ENCODE assay signal across 15 cellular contexts in the genomic region with DNA sequence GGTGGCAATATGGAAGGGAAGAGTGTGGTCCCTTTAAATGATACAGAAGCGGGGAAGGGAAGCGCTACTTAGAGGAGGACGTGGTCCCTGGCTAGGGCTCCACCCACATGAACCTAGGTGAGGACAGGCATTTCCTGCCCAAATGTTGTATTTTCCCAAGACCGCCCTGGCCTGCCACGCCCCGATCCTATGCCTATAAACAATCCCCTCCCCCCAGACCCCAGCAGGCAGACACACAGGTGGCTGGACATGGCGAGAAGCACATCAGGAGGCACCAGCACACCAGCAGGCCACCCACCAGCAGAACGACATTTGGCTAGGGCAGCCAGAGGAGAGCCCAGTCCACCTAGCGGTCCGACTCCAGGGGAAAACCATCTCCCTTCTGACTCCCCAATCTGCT. TPM values are rescaled to one million over a fixed set of nuclear protein-coding genes. Genes with fewer than 3 reads are reported as not detected.
DNase-seq lines count a peak whose midpoint lies in the region; ATAC-seq, FAIRE-seq and TF ChIP-seq lines count a peak whose summit lies in the region.
"Had no signal": no experiment of that assay in that cellular context is flagged by ENCODE, and none has a peak within 500 bp of the region (broad histone marks: within the 10 kb centered on the region; RNA-seq: fewer than 3 reads in every experiment).

No MANE protein-coding gene starts in this region.

- no peak for FAIRE-seq in H1 (lab: Jason Lieb, UNC)

- H3K4ac ChIP-seq in H1 (replicated peaks; ENCODE audit: insufficient read length, low read depth, low read length) (no peak overlapping the region), trophoblast cell (ENCODE audit: low read depth, low read length) (no peak overlapping the region)

- H4K5ac ChIP-seq in H1 (ENCODE audit: insufficient read length, low read depth, low read length) = peak overlapping the region; percentile 59

- H3K27me3 ChIP-seq in GM23338 (ENCODE audit: insufficient read depth) (no peaks in the 10 kb centered on the region), HUES64 (ENCODE audit: insufficient read depth, low read length) (no peaks in the 10 kb centered on the region), H1 (replicated peaks in 1 of 4; ENCODE audit: control insufficient read depth in 3 of 4, extremely low read depth in 1 of 4, insufficient read depth in 3 of 4, low read length in 3 of 4) (no peaks in the 10 kb centered on the region), trophoblast cell (ENCODE audit: insufficient read depth, low read length) (no peaks in the 10 kb centered on the region)

- no peak overlapping the region for H3K18ac ChIP-seq in H1 (ENCODE audit: extremely low read depth, low read length)
- H3K18ac ChIP-seq in trophoblast cell (ENCODE audit: low read length) = no peak overlapping the region

- ATAC-seq in GM23338 = peak; percentile 74
- no peak for ATAC-seq in naive B cell (ENCODE audit: low read depth in 2 of 2)
- ATAC-seq in HG02642 (IDR thresholded peaks at IDR 0.05; ENCODE audit: poor library complexity, unreplicated experiment) = no peak
- ATAC-seq: CD8-positive, alpha-beta T cell; SK-N-SH treated with all-trans-retinoic acid at 6 μM for 48 hours had no signal

- H3K4me2 ChIP-seq in GM23338 (peak overlapping the region; percentile 63), H1 (ENCODE audit: insufficient read depth in 1 of 2, low read depth in 2 of 2, low read length in 2 of 2) (peak overlapping the region; percentile 14 to 65; a peak in 2 of 4 replicates), trophoblast cell (ENCODE audit: low read length) (no peak overlapping the region)

- no peak overlapping the region; the same call in 2 of the 3 replicates for H3K4me3 Mint-ChIP-seq in GM23338
- H3K4me3 Mint-ChIP-seq in naive B cell = peak overlapping the region in 5 of 8 donors; percentile 0 to 56 (median 44)
- H3K4me3 Mint-ChIP-seq: CD8-positive, alpha-beta T cell had no signal

- no peaks in the 10 kb centered on the region; the same call in 1 of the 2 replicates for H3K23me2 ChIP-seq in H1 (ENCODE audit: low read depth, low read length)

- no peaks in the 10 kb centered on the region for H3K79me1 ChIP-seq in H1 (ENCODE audit: low read depth, low read length)
- H3K79me1 ChIP-seq in trophoblast cell (ENCODE audit: low read length) = no peaks in the 10 kb centered on the region

- CTCF ChIA-PET in H1 (lab: Charles Lee; ENCODE audit: partially characterized antibody) = interaction anchor here (1.3 to 1.8 kb wide), 2 partner anchors 225 to 299 kb away, joined by 3 to 6 read pairs; no protein-coding TSS in a partner anchor

- no peak for TF ChIP-seq RAD21 in H1 (IDR thresholded peaks at IDR 0.05 in 1 of 2, conservative IDR thresholded peaks at IDR 0.05 in 1 of 2; ENCODE audit: low read depth in 2 of 2, low read length in 2 of 2)

- H3K36me3 Mint-ChIP-seq in GM23338 (ENCODE audit: low read depth) (peaks cover 17% of the 10 kb centered on the region), naive B cell (peaks cover 0 to 11% of the 10 kb centered on the region in 2 donors)

- WGBS in HUES64 = 61% methylated on average over 10 of the region's 10 CpGs
- 76% methylated on average over 10 of the region's 10 CpGs; no CpG with 5 or more reads in 1 of the 2 experiments for WGBS in H1 (ENCODE audit: extremely low coverage in 1 of 2, insufficient coverage in 1 of 2, insufficient read length in 1 of 2, insufficient replicate concordance in 2 of 2, low coverage in 1 of 2, low lambda C conversion rate in 2 of 2, missing lambda C conversion rate in 1 of 2), 2 experiments
- no CpG with 5 or more reads among the region's 10 CpGs for WGBS in trophoblast cell (ENCODE audit: extremely low coverage, insufficient coverage, insufficient read length)

- peaks cover 6% of the 10 kb centered on the region for H3K9me3 Mint-ChIP-seq in GM23338
- H3K9me3 Mint-ChIP-seq in naive B cell = peaks cover 0 to 6% (median 0%) of the 10 kb centered on the region in 7 donors
- H3K9me3 Mint-ChIP-seq: CD8-positive, alpha-beta T cell; IgD-negative memory B cell had no signal

- H3K4me1 ChIP-seq in GM23338 (ENCODE audit: insufficient read depth) = peaks cover 48% of the 10 kb centered on the region
- peaks cover 37% of the 10 kb centered on the region for H3K4me1 ChIP-seq in HUES64 (ENCODE audit: insufficient read depth, low read length)
- peaks cover 5 to 16% (median 10%) of the 10 kb centered on the region in 4 experiments; a peak in 6 of 7 replicates for H3K4me1 ChIP-seq in H1 (replicated peaks in 1 of 4; ENCODE audit: control insufficient read depth in 3 of 4, insufficient read depth in 4 of 4, low read length in 3 of 4)
- H3K4me1 ChIP-seq in trophoblast cell (ENCODE audit: control insufficient read depth in 1 of 2, insufficient read depth in 2 of 2, low read length in 2 of 2) = no peaks in the 10 kb centered on the region

- H3K9me3 ChIP-seq in HUES64 (ENCODE audit: insufficient read depth, low read depth, low read length) (no peaks in the 10 kb centered on the region; the same call in 1 of the 2 replicates), H1 (ENCODE audit: insufficient read depth in 2 of 2, low read depth in 1 of 2, low read length in 1 of 2) (no peaks in the 10 kb centered on the region; a peak in 1 of 4 replicates), trophoblast cell (ENCODE audit: insufficient read depth, low read depth, low read length) (peaks cover 2% of the 10 kb centered on the region)
- H3K9me3 ChIP-seq: HAP-1 had no signal

- peak overlapping the region; percentile 5; the same call in 1 of the 2 replicates for H2BK20ac ChIP-seq in H1 (ENCODE audit: low read length)

- H3K27ac ChIP-seq in GM23338 (ENCODE audit: low read depth) (peak overlapping the region; percentile 79), HUES64 (ENCODE audit: low read depth, low read length) (no peak overlapping the region), H1 (ENCODE audit: low read depth, low read length) (no peak overlapping the region), trophoblast cell (ENCODE audit: low read depth, low read length) (no peak overlapping the region)

- H3K9ac ChIP-seq in HUES64 (ENCODE audit: low read depth, low read length) (0 out of 2 replicates have a peak overlapping the region, but pooled peaks have one; percentile 3), H1 (replicated peaks in 1 of 4; ENCODE audit: extremely low read depth in 1 of 4, low read depth in 3 of 4, low read length in 3 of 4) (no peak overlapping the region), trophoblast cell (ENCODE audit: low read length) (no peak overlapping the region)

- no peak for TF ChIP-seq CTCF in GM23338 (conservative IDR thresholded peaks at IDR 0.05; ENCODE audit: low read depth in 2 of 2)
- no peak for TF ChIP-seq CTCF in H1 (IDR thresholded peaks at IDR 0.05; ENCODE audit: control extremely low read depth in 1 of 3, insufficient read depth in 1 of 3, low read depth in 1 of 3, low read length in 3 of 3)

- peak; percentile 67 for DNase-seq in GM23338 (ENCODE audit: low spot score)
- peak in 1 of 2 experiments; percentile 50 for DNase-seq in H1 (ENCODE audit: low read depth in 1 of 2, low spot score in 2 of 2)
- DNase-seq in naive B cell = no peak
- DNase-seq in DMS153 (lab: John Stamatoyannopoulos, UW) = no peak
- no peak for DNase-seq in trophoblast cell
- DNase-seq: CD8-positive, alpha-beta T cell; NCI-H1417 treated with DMSO at 0.1 percent for 48 hours; NCI-H2081; NK-92 treated with Interleukin-12 subunit alpha and Interleukin-12 subunit beta, amount 100 ng/mL, for 24 hours; Right ventricle myocardium superior had no signal

- no peak overlapping the region for H2BK12ac ChIP-seq in H1 (ENCODE audit: low read depth, low read length)
- H2BK12ac ChIP-seq in trophoblast cell (ENCODE audit: low read length) = no peak overlapping the region

- no peaks in the 10 kb centered on the region for H4K20me1 ChIP-seq in GM23338 (replicated peaks; ENCODE audit: insufficient read depth)
- no peaks in the 10 kb centered on the region for H4K20me1 ChIP-seq in H1 (replicated peaks in 1 of 2; ENCODE audit: control insufficient read depth in 1 of 2, insufficient read depth in 2 of 2, low read length in 2 of 2)

- no peak for TF ChIP-seq POLR2A in H1 (IDR thresholded peaks at IDR 0.05; ENCODE audit: control extremely low read depth in 1 of 2, low read depth in 2 of 2, low read length in 2 of 2)

- H2BK5ac ChIP-seq in H1 (ENCODE audit: low read depth, low read length) (peak overlapping the region; percentile 67; the same call in 1 of the 2 replicates), trophoblast cell (ENCODE audit: low read depth, low read length, poor library complexity) (no peak overlapping the region)

- H2AFZ ChIP-seq in GM23338 = peak overlapping the region; percentile 44; the same call in 1 of the 2 replicates
- H2AFZ ChIP-seq in H1 (ENCODE audit: low read length) = no peak overlapping the region
- H2AFZ ChIP-seq in trophoblast cell (ENCODE audit: insufficient read depth, low read length, poor library complexity) = no peak overlapping the region

- no peak overlapping the region for H3K14ac ChIP-seq in H1 (ENCODE audit: insufficient read length)
- no peak overlapping the region for H3K14ac ChIP-seq in trophoblast cell (ENCODE audit: low read length)

- H2AK5ac ChIP-seq in H1 (ENCODE audit: low read depth, low read length) (no peak overlapping the region), trophoblast cell (ENCODE audit: low read length) (no peak overlapping the region)

- H4K91ac ChIP-seq in H1 (replicated peaks; ENCODE audit: insufficient read length, low read length) (no peak overlapping the region), trophoblast cell (ENCODE audit: low read depth, low read length) (no peak overlapping the region)

- H3K79me2 ChIP-seq in GM23338 (replicated peaks; ENCODE audit: insufficient read depth) (peaks cover 45% of the 10 kb centered on the region), H1 (ENCODE audit: control insufficient read depth in 1 of 2, insufficient read depth in 2 of 2, low read length in 2 of 2) (peaks cover 0 to 43% of the 10 kb centered on the region in 2 experiments; a peak in 2 of 4 replicates), trophoblast cell (ENCODE audit: control insufficient read depth, insufficient read depth, low read length, poor library complexity) (no peaks in the 10 kb centered on the region)

- H3K27ac Mint-ChIP-seq in GM23338 = peak overlapping the region; percentile 42; the same call in 1 of the 2 replicates
- H3K27ac Mint-ChIP-seq in naive B cell = peak overlapping the region in 5 of 6 donors; percentile 25 to 80 (median 64)

- H2BK120ac ChIP-seq in H1 (replicated peaks; ENCODE audit: low read depth, low read length) (no peak overlapping the region), trophoblast cell (ENCODE audit: insufficient read depth, low read length, poor library complexity) (no peak overlapping the region)

- H3K9me2 ChIP-seq in GM23338 (ENCODE audit: insufficient read depth) = no peaks in the 10 kb centered on the region

- 0 out of 2 replicates have a peak overlapping the region, but pooled peaks have one; percentile 54 for H2BK15ac ChIP-seq in H1 (ENCODE audit: low read length)

- POLR2A ChIA-PET in H1 (lab: Charles Lee; ENCODE audit: partially characterized antibody) = interaction anchor here (1.2 to 1.8 kb wide), 3 partner anchors 12 to 47 kb away, joined by 3 to 6 read pairs (median 5); a partner anchor contains a TSS

- no peak overlapping the region for H3K56ac ChIP-seq in H1 (replicated peaks; ENCODE audit: insufficient read length, low read depth, low read length)

- H3K36me3 ChIP-seq in GM23338 (ENCODE audit: insufficient read depth) (0 out of 2 replicates have a peak, but pooled peaks cover 3% of the 10 kb centered on the region), HUES64 (ENCODE audit: insufficient read depth, low read length) (no peaks in the 10 kb centered on the region; the same call in 1 of the 2 replicates), H1 (ENCODE audit: control insufficient read depth in 2 of 4, insufficient read depth in 4 of 4, low read length in 3 of 4) (no peaks in the 10 kb centered on the region; a peak in 1 of 8 replicates), trophoblast cell (ENCODE audit: control insufficient read depth in 1 of 2, insufficient read depth in 2 of 2, low read length in 2 of 2) (no peaks in the 10 kb centered on the region)
- H3K36me3 ChIP-seq: HAP-1 had no signal

- H4K8ac ChIP-seq in H1 (ENCODE audit: extremely low read depth, insufficient read depth, low read length) = no peak overlapping the region
- no peak overlapping the region for H4K8ac ChIP-seq in trophoblast cell (ENCODE audit: low read depth, low read length)

- H3K23ac ChIP-seq in H1 (ENCODE audit: insufficient read length) (no peak overlapping the region), trophoblast cell (ENCODE audit: low read length) (no peak overlapping the region)

- TF ChIP-seq EP300 in H1 (IDR thresholded peaks at IDR 0.05; ENCODE audit: borderline replicate concordance in 1 of 2, low read depth in 2 of 2, low read length in 2 of 2) = no peak

- H3K27me3 Mint-ChIP-seq in GM23338 (ENCODE audit: insufficient read depth, low read depth, poor library complexity) = peaks cover 6% of the 10 kb centered on the region
- H3K27me3 Mint-ChIP-seq in naive B cell = no peaks in the 10 kb centered on the region

- peak overlapping the region; percentile 35; the same call in 1 of the 2 replicates for H3K4me3 ChIP-seq in GM23338
- no peak overlapping the region for H3K4me3 ChIP-seq in HUES64 (ENCODE audit: low read length)
- no peak overlapping the region for H3K4me3 ChIP-seq in H1 (ENCODE audit: extremely low read depth in 1 of 4, insufficient read depth in 2 of 4, low read depth in 3 of 4, low read length in 4 of 4)
- no peak overlapping the region for H3K4me3 ChIP-seq in trophoblast cell (ENCODE audit: low read depth, low read length)
- H3K4me3 ChIP-seq: HAP-1 had no signal

- H3K4me1 Mint-ChIP-seq in GM23338 (peaks cover 42% of the 10 kb centered on the region), naive B cell (peaks cover 41 to 64% (median 47%) of the 10 kb centered on the region in 3 donors)

- peaks cover 11% of the 10 kb centered on the region for H3F3A ChIP-seq in GM23338 (replicated peaks; ENCODE audit: low read depth)

- H4K12ac ChIP-seq in trophoblast cell (ENCODE audit: low read depth, low read length) = no peak overlapping the region

RNA-seq across cellular contexts. Expression of a gene that starts 47.2 kb away (rescaled TPM):
- total RNA-seq in GM23338 (2014; rRNA removed; shearing (Covaris generic)) = 54.4 and 60.9 TPM in 2 replicates
- 48.6 and 64.3 TPM in 2 replicates for polyA plus RNA-seq in GM23338 (2016; fragmentation: Nextera tagmentation; extraction: Ambion mirVana)
- 36.3 TPM for polyA plus RNA-seq in HUES64 (2013, experiment 1 of 2)
- polyA plus RNA-seq in HUES64 (2013, experiment 2 of 2) = 34.1 TPM
- 72.9 and 79.7 TPM in 2 replicates for total RNA-seq in H1 (2021; fragmentation: NEBNext Ultra II Directional; extraction: Animal tissue kit (Norgen Biotek cat#: 25700))
- polyA plus RNA-seq in H1 (2011; rRNA removed) = 10.0 and 17.6 TPM in 2 replicates
- polyA plus RNA-seq in H1 (2011; cell fraction: cytosol; rRNA removed) = 25.2 TPM
- 8.3 TPM for polyA plus RNA-seq in H1 (2011; cell fraction: nucleus; rRNA removed)
- 21.2 to 50.0 TPM (median 27.4 TPM) in 4 replicates for polyA plus RNA-seq in H1 (2012, experiment 1 of 2)
- polyA plus RNA-seq in H1 (2012, experiment 2 of 2) = 5.7 TPM
- 38.2 TPM for polyA plus RNA-seq in H1 (2013, experiment 1 of 2)
- polyA plus RNA-seq in H1 (2013, experiment 2 of 2) = 40.1 TPM
- polyA minus RNA-seq in H1 (2011; rRNA and poly(A)+ RNA removed) = 25.7 and 30.1 TPM in 2 replicates
- polyA minus RNA-seq in H1 (2011; cell fraction: cytosol; rRNA and poly(A)+ RNA removed) = 18.0 TPM
- 38.3 TPM for polyA minus RNA-seq in H1 (2011; cell fraction: nucleus; rRNA and poly(A)+ RNA removed)
- polyA plus RNA-seq in naive B cell (ENCODE audit: low read depth in 6 of 6) = 10 to 100 TPM; 25.9 to 70.3 (median 54.4) TPM
- 13.5 and 16.8 TPM in 2 replicates for polyA plus RNA-seq in trophoblast cell (2013)

RNA-seq across cellular contexts. Expression of a gene that starts 47.4 kb away (rescaled TPM):
- total RNA-seq in GM23338 (2014; rRNA removed; shearing (Covaris generic)) = 34.3 and 37.3 TPM in 2 replicates
- polyA plus RNA-seq in GM23338 (2016; fragmentation: Nextera tagmentation; extraction: Ambion mirVana) (10.9 and 11.0 TPM in 2 replicates), H1 (2011; rRNA removed) (7.9 and 10.7 TPM in 2 replicates), naive B cell (ENCODE audit: low read depth in 6 of 6) (10 to 100 TPM; 13.4 to 20.1 (median 17.0) TPM)
- 13.1 TPM for polyA plus RNA-seq in HUES64 (2013, experiment 1 of 2)
- polyA plus RNA-seq in HUES64 (2013, experiment 2 of 2) = 13.8 TPM
- 26.1 and 30.0 TPM in 2 replicates for total RNA-seq in H1 (2021; fragmentation: NEBNext Ultra II Directional; extraction: Animal tissue kit (Norgen Biotek cat#: 25700))
- polyA plus RNA-seq in H1 (2011; cell fraction: cytosol; rRNA removed) = 14.3 TPM
- 9.4 TPM for polyA plus RNA-seq in H1 (2011; cell fraction: nucleus; rRNA removed)
- polyA plus RNA-seq in H1 (2012, experiment 1 of 2) = 10.0 to 20.1 TPM (median 11.9 TPM) in 4 replicates
- polyA plus RNA-seq in H1 (2012, experiment 2 of 2) = 1.1 TPM
- 16.5 TPM for polyA plus RNA-seq in H1 (2013, experiment 1 of 2)
- 14.3 TPM for polyA plus RNA-seq in H1 (2013, experiment 2 of 2)
- polyA minus RNA-seq in H1 (2011; rRNA and poly(A)+ RNA removed) = 30.2 and 35.6 TPM in 2 replicates
- 21.9 TPM for polyA minus RNA-seq in H1 (2011; cell fraction: cytosol; rRNA and poly(A)+ RNA removed)
- polyA minus RNA-seq in H1 (2011; cell fraction: nucleus; rRNA and poly(A)+ RNA removed) = 41.8 TPM
- 9.6 and 10.0 TPM in 2 replicates for polyA plus RNA-seq in trophoblast cell (2013)
